In genomic region chr3:152524198-152525140, GRCh38 we compare ENCODE assay signal across 8 cellular contexts.
DNase-seq lines count a peak whose midpoint lies in the region; ATAC-seq, FAIRE-seq and TF ChIP-seq lines count a peak whose summit lies in the region.

No MANE protein-coding gene starts in this region.

- peaks cover 13% of the 10 kb centered on the region in 2 donors for H3K36me3 Mint-ChIP-seq in stimulated activated naive B cell treated with anti-CD40 and anti-IgM and Interleukin-4, amounts not matched to agents 10 μg/mL and 1 μg/mL and 100 μg/mL, for 72 hours
- no peaks in the 10 kb centered on the region for H3K36me3 Mint-ChIP-seq in T-helper 2 cell treated with Interferon-gamma antibody and Interleukin-4, amounts not matched to agents 5 μg/mL and 100 μg/mL, for 36 hours (ENCODE audit: low read depth)

- peak in 2 of 3 experiments; percentile 64 to 72 for TF ChIP-seq CTCF in keratinocyte (optimal IDR thresholded peaks at IDR 0.05 in 1 of 3, IDR thresholded peaks at IDR 0.05 in 1 of 3, conservative IDR thresholded peaks at IDR 0.05 in 1 of 3; ENCODE audit: extremely low read depth in 1 of 3, insufficient read depth in 2 of 3, low read length in 3 of 3)

- H3K27ac ChIP-seq in keratinocyte (ENCODE audit: control insufficient read depth, insufficient read depth, low read length), result no peak overlapping the region

- peak; percentile 55 for FAIRE-seq in keratinocyte (lab: Jason Lieb, UNC)

- no peak overlapping the region for H3K4me3 Mint-ChIP-seq in stimulated activated naive B cell treated with anti-CD40 and anti-IgM and Interleukin-4, amounts not matched to agents 10 μg/mL and 1 μg/mL and 100 μg/mL, for 72 hours
- no peak overlapping the region for H3K4me3 Mint-ChIP-seq in T-helper 2 cell treated with Interferon-gamma antibody and Interleukin-4, amounts not matched to agents 5 μg/mL and 100 μg/mL, for 36 hours

- no peak overlapping the region for H3K27ac Mint-ChIP-seq in stimulated activated naive B cell treated with anti-CD40 and anti-IgM and Interleukin-4, amounts not matched to agents 10 μg/mL and 1 μg/mL and 100 μg/mL, for 72 hours
- H3K27ac Mint-ChIP-seq in T-helper 2 cell treated with Interferon-gamma antibody and Interleukin-4, amounts not matched to agents 5 μg/mL and 100 μg/mL, for 36 hours, result no peak overlapping the region

- no peaks in the 10 kb centered on the region for H3K4me1 ChIP-seq in keratinocyte (ENCODE audit: control insufficient read depth, extremely low read depth, insufficient read depth, low read length)

- H3K9me3 Mint-ChIP-seq in stimulated activated naive B cell treated with anti-CD40 and anti-IgM and Interleukin-4, amounts not matched to agents 10 μg/mL and 1 μg/mL and 100 μg/mL, for 72 hours, result peaks cover 0 to 2% of the 10 kb centered on the region in 2 donors
- H3K9me3 Mint-ChIP-seq in T-helper 2 cell treated with Interferon-gamma antibody and Interleukin-4, amounts not matched to agents 5 μg/mL and 100 μg/mL, for 36 hours, result no peaks in the 10 kb centered on the region

- peaks cover 10 to 21% of the 10 kb centered on the region in 2 donors for H3K4me1 Mint-ChIP-seq in stimulated activated naive B cell treated with anti-CD40 and anti-IgM and Interleukin-4, amounts not matched to agents 10 μg/mL and 1 μg/mL and 100 μg/mL, for 72 hours
- no peaks in the 10 kb centered on the region for H3K4me1 Mint-ChIP-seq in T-helper 2 cell treated with Interferon-gamma antibody and Interleukin-4, amounts not matched to agents 5 μg/mL and 100 μg/mL, for 36 hours (ENCODE audit: low read depth)

- no peaks in the 10 kb centered on the region for H3K9me3 ChIP-seq in keratinocyte (ENCODE audit: control insufficient read depth, low read depth, low read length)

- no peaks in the 10 kb centered on the region for H3K79me2 ChIP-seq in keratinocyte (ENCODE audit: control insufficient read depth, insufficient read depth, low read length)

- no peak overlapping the region for H2AFZ ChIP-seq in keratinocyte (ENCODE audit: control insufficient read depth, low read length)

- H3K9me1 ChIP-seq in keratinocyte (ENCODE audit: control insufficient read depth, extremely low read depth, insufficient read depth, low read length), result no peaks in the 10 kb centered on the region

- no peaks in the 10 kb centered on the region for H3K27me3 Mint-ChIP-seq in stimulated activated naive B cell treated with anti-CD40 and anti-IgM and Interleukin-4, amounts not matched to agents 10 μg/mL and 1 μg/mL and 100 μg/mL, for 72 hours
- H3K27me3 Mint-ChIP-seq in T-helper 2 cell treated with Interferon-gamma antibody and Interleukin-4, amounts not matched to agents 5 μg/mL and 100 μg/mL, for 36 hours (ENCODE audit: low read depth), result peaks cover 4% of the 10 kb centered on the region

- no peak overlapping the region for H3K4me3 ChIP-seq in keratinocyte (ENCODE audit: control insufficient read depth in 2 of 3, extremely low read depth in 1 of 3, insufficient read depth in 2 of 3, low read depth in 1 of 3, low read length in 3 of 3)

- no peaks in the 10 kb centered on the region for H3K27me3 ChIP-seq in keratinocyte (ENCODE audit: control insufficient read depth, extremely low read depth, insufficient read depth, low read length)

- no peak overlapping the region for H3K9ac ChIP-seq in keratinocyte (ENCODE audit: control insufficient read depth, extremely low read depth, insufficient read depth, low read length)

- no peak overlapping the region for H3K4me2 ChIP-seq in keratinocyte (ENCODE audit: control insufficient read depth, extremely low read depth, insufficient read depth, low read depth, low read length)

- no peak for TF ChIP-seq POLR2A in GM18505 (IDR thresholded peaks at IDR 0.05; ENCODE audit: borderline replicate concordance, extremely low read depth, insufficient read depth, insufficient read length)

- ATAC-seq in GM18505 (IDR thresholded peaks at IDR 0.05; ENCODE audit: unreplicated experiment) (peak; percentile 55), HG03354 (IDR thresholded peaks at IDR 0.05; ENCODE audit: poor library complexity, severe bottlenecking, unreplicated experiment) (peak; percentile 56)
- ATAC-seq in stimulated activated naive B cell treated with anti-CD40 and anti-IgM and Interleukin-4, amounts not matched to agents 10 μg/mL and 1 μg/mL and 100 μg/mL, for 72 hours (replicated peaks), result peak; percentile 84 to 87

- dilution Hi-C loops in keratinocyte (cut with MboI; ENCODE audit: extremely low pct_ligation_motif_present, low sequenced_read_pairs), result no loop called here

- H4K20me1 ChIP-seq in keratinocyte (ENCODE audit: control insufficient read depth, extremely low read depth, insufficient read depth, low read length), result no peaks in the 10 kb centered on the region

- H3K36me3 ChIP-seq in keratinocyte (ENCODE audit: control insufficient read depth in 2 of 2, extremely low read depth in 1 of 2, insufficient read depth in 2 of 2, low read length in 2 of 2), result no peaks in the 10 kb centered on the region

- DNase-seq in CMK (ENCODE audit: low read depth) (peak; percentile 14), NCI-H82 (lab: John Stamatoyannopoulos, UW) (peak; percentile 81), amniotic stem cell (lab: John Stamatoyannopoulos, UW) (peak; percentile 20), keratinocyte (ENCODE audit: low read depth, low spot score) (no peak)
- no peak for DNase-seq in stimulated activated naive B cell treated with anti-CD40 and anti-IgM and Interleukin-4, amounts not matched to agents 10 μg/mL and 1 μg/mL and 100 μg/mL, for 72 hours
- no peak for DNase-seq in T-helper 2 cell treated with Interferon-gamma antibody and Interleukin-4, amounts not matched to agents 5 μg/mL and 100 μg/mL, for 36 hours (ENCODE audit: low spot score)

Comparison
In these comparisons a context has a peak if more than half of its experiments do, and no peak if none do; other contexts are left out.
1. DNase-seq: peak in CMK (single experiment), NCI-H82 (single experiment) and amniotic stem cell (single experiment); none in keratinocyte (single experiment), stimulated activated naive B cell treated with anti-CD40 and anti-IgM and Interleukin-4, amounts not matched to agents 10 μg/mL and 1 μg/mL and 100 μg/mL, for 72 hours (single experiment) and T-helper 2 cell treated with Interferon-gamma antibody and Interleukin-4, amounts not matched to agents 5 μg/mL and 100 μg/mL, for 36 hours (single experiment).
2. Peak in every context shown above with its lines, with median percentiles within 50 percentile points of each other: ATAC-seq.